In the genomic region with DNA sequence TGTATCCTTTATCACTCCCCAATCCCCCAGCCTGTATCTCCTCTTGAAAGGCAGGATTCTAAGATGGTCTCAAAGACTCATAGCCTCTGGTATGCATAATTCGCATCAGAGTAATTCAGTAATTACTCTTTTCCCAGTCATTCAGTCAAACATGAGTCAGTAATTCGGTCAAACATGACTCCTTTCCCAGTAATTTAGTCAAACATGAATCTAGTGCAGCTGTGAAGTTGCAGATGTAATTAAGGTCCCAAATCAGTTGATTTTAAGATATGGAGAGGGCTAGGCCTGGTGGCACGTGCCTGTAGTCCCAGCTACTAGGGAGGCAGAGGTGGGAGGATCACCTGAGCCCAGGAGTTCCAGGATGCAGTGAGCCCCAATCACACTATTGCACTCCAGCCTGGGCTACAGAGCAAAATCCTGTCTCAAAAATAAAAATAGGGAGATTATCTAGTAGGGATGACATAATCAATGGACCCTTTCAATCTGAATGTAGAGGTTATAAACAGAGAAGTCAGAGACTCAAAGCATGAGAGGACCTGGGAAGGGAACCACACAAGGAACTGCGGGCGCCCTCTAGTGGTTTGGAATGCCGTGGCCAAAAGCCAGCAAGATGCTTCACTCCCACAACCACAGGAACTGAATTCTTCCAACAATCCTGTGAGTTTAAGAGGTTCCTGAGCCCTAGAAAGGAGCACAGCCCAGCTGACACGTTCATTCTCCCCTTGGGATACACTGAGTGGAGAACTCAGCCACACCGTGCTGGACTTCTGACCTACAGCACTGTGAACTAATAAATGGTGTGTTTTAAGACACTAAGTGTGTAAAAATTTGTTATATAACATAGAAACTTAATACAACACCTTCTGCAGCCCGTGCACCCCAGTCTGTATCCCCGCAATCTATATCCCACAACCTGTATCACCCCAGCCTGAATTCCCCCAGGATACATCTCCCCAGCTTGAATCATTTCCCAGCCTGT, we compare ENCODE assay signal across 1 cellular context.
TF ChIP-seq lines count a peak whose summit lies in the region.

No MANE protein-coding gene starts in this region.

TF ChIP-seq in A549, 52 proteins besides CTCF, POLR2A, EP300 and RAD21 (continued from another document):
- TF ChIP-seq, protein P1, sequence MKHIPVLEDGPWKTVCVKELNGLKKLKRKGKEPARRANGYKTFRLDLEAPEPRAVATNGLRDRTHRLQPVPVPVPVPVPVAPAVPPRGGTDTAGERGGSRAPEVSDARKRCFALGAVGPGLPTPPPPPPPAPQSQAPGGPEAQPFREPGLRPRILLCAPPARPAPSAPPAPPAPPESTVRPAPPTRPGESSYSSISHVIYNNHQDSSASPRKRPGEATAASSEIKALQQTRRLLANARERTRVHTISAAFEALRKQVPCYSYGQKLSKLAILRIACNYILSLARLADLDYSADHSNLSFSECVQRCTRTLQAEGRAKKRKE (CRISPR knock-in tag; IDR thresholded peaks at IDR 0.05; ENCODE audit: low read depth) = no peak
- TF ChIP-seq BHLHE40 (IDR thresholded peaks at IDR 0.05; ENCODE audit: low read depth, low read length) = no peak
- TF ChIP-seq NPAS2 (CRISPR knock-in tag; IDR thresholded peaks at IDR 0.05; ENCODE audit: borderline replicate concordance) = no peak
- no peak for TF ChIP-seq KDM1A (IDR thresholded peaks at IDR 0.05; ENCODE audit: low read depth)
- TF ChIP-seq FOXS1 (CRISPR knock-in tag; IDR thresholded peaks at IDR 0.05) = no peak
